8 cellular contexts compared by ENCODE assay signal in the genomic region with DNA sequence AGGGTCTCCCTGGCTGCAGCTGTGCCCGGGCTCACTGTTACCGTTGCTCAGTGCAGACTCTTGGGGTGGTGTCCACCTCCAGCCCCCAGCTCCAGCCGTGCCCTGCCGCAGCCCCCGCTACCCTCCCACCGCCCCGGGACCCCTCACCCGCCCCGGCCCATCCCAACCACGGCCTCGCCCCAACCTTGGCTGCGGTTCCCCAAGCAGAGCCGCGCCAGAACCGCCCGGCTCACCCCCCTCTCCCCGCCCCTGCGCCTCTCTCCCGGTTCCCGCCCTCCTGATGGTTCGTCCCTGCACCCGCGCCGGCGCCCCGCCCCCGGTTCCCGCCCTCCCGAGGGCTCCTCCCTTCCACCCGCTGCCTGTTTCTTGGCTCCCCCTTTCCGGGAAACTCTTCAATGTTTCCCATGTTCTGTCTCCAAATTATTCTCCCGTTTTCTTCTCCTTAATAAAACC. TPM values are rescaled to one million over a fixed set of nuclear protein-coding genes. Genes with fewer than 3 reads are reported as not detected.
A peak's percentile ranks its signal among the peaks of the same experiment; 100 is the strongest.
DNase-seq lines count a peak whose midpoint lies in the region; ATAC-seq and TF ChIP-seq lines count a peak whose summit lies in the region.

No MANE protein-coding gene starts in this region.

- no peaks in the 10 kb centered on the region for H3K36me3 Mint-ChIP-seq in glutamatergic neuron (ENCODE audit: unreplicated experiment)

- peak overlapping the region; percentile 90 for H3K4me3 Mint-ChIP-seq in glutamatergic neuron (ENCODE audit: unreplicated experiment)

- H3K9me3 ChIP-seq in Peyer's patch (no peaks in the 10 kb centered on the region), tibial artery (no peaks in the 10 kb centered on the region)

- H3K4me1 ChIP-seq in Peyer's patch (peaks cover 0 to 25% (median 6%) of the 10 kb centered on the region in 4 donors), tibial artery (peaks cover 0 to 33% (median 26%) of the 10 kb centered on the region in 4 donors)

- H3K27ac ChIP-seq in Peyer's patch: no peak overlapping the region
- peak overlapping the region; percentile 33 to 47 for H3K27ac ChIP-seq in tibial artery

- H3K36me3 ChIP-seq in Peyer's patch: peaks cover 0 to 2% (median 0%) of the 10 kb centered on the region in 3 donors
- H3K36me3 ChIP-seq in tibial artery: peaks cover 0 to 3% (median 0%) of the 10 kb centered on the region in 3 donors

- intact Hi-C loops in tibial artery (cut with DNase I; ENCODE audit: low total_unique reads): loop anchor here (10.0 kb wide), 1 partner anchor 160 kb away; a partner anchor contains a TSS

- H3K4me3 ChIP-seq in Peyer's patch: peak overlapping the region in 3 of 4 donors; percentile 6 to 43 (median 39)
- H3K4me3 ChIP-seq in tibial artery: peak overlapping the region; percentile 44 to 53

- no peaks in the 10 kb centered on the region for H3K27me3 ChIP-seq in Peyer's patch
- H3K27me3 ChIP-seq in tibial artery: no peaks in the 10 kb centered on the region

- peaks cover 3% of the 10 kb centered on the region for H3K27me3 Mint-ChIP-seq in glutamatergic neuron (ENCODE audit: unreplicated experiment)

- H3K4me1 Mint-ChIP-seq in glutamatergic neuron (ENCODE audit: low read depth, unreplicated experiment): peaks cover 8% of the 10 kb centered on the region

- TF ChIP-seq POLR2A in Peyer's patch (IDR thresholded peaks at IDR 0.05): no peak

- no peak overlapping the region for H3K27ac Mint-ChIP-seq in glutamatergic neuron (ENCODE audit: unreplicated experiment)

- ATAC-seq in GM18858 (IDR thresholded peaks at IDR 0.05; ENCODE audit: unreplicated experiment): no peak

- TF ChIP-seq CTCF in Peyer's patch (IDR thresholded peaks at IDR 0.05) (no peak), glutamatergic neuron (IDR thresholded peaks at IDR 0.05; ENCODE audit: partially characterized antibody, unreplicated experiment) (no peak), tibial artery (IDR thresholded peaks at IDR 0.05) (no peak)

- DNase-seq in EH (ENCODE audit: low read depth): peak; percentile 76
- peak; percentile 56 for DNase-seq in HT1080 (ENCODE audit: low read depth)
- peak; percentile 27 to 86 (median 79) for DNase-seq in Peyer's patch
- DNase-seq in activated naive CD4-positive, alpha-beta T cell treated with anti-CD3 and anti-CD28 coated beads, Interleukin-2, amount 50 U/mL, for 16 hours: peak; percentile 53
- DNase-seq in glutamatergic neuron: peak; percentile 83
- peak; percentile 42 for DNase-seq in occipital lobe (lab: John Stamatoyannopoulos, UW)
- DNase-seq in tibial artery: peak; percentile 86 to 94

- H3K9me3 Mint-ChIP-seq in glutamatergic neuron (ENCODE audit: unreplicated experiment): peaks cover 4% of the 10 kb centered on the region

RNA-seq across cellular contexts. Expression of a gene that starts 40.3 kb away (rescaled TPM):
- 47.4 and 59.7 TPM in 2 replicates for total RNA-seq in HT1080 (2014; rRNA removed; shearing (Covaris generic))
- 18.0 and 22.2 TPM in 2 replicates for polyA plus RNA-seq in HT1080 (2015; cell fraction: cytosol; rRNA removed)
- polyA plus RNA-seq in HT1080 (2015; cell fraction: nucleus; rRNA removed): 139 and 168 TPM in 2 replicates
- total RNA-seq in Peyer's patch: 100 to 1,000 TPM; 117 to 184 (median 138) TPM
- total RNA-seq in glutamatergic neuron (ENCODE audit: unreplicated experiment): 188 TPM
- 195 TPM for total RNA-seq in occipital lobe

Comparison
In these comparisons a context has a peak if more than half of its experiments do, and no peak if none do; other contexts are left out.
1. H3K27ac ChIP-seq: peak in tibial artery (2 of 2); none in Peyer's patch (0 of 4).
2. Peak in every context shown above with its lines, with median percentiles within 50 percentile points of each other: DNase-seq.